In genomic region chr17:39772987-39773664, GRCh38 we compare ENCODE assay signal across 1 cellular context.
TF ChIP-seq lines count a peak whose summit lies in the region.

No MANE protein-coding gene starts in this region.

TF ChIP-seq in K562, 482 proteins besides CTCF, POLR2A, EP300 and RAD21:
- no peak for TF ChIP-seq CUX1 (CRISPR knock-in tag; IDR thresholded peaks at IDR 0.05)
- TF ChIP-seq RCOR1 (IDR thresholded peaks at IDR 0.05; ENCODE audit: borderline replicate concordance in 1 of 2, low read depth in 2 of 2, low read length in 2 of 2) = no peak
- TF ChIP-seq ARID1B (IDR thresholded peaks at IDR 0.05) = no peak
- no peak for TF ChIP-seq ZNF695 (CRISPR knock-in tag; IDR thresholded peaks at IDR 0.05)
- no peak for TF ChIP-seq ZNF12 (CRISPR knock-in tag; IDR thresholded peaks at IDR 0.05)
- TF ChIP-seq NRF1 (conservative IDR thresholded peaks at IDR 0.05 in 1 of 2, IDR thresholded peaks at IDR 0.05 in 1 of 2) = peak; percentile 25 to 47; a peak in 1 of 4 replicates
- no peak for TF ChIP-seq NR2C2 (CRISPR knock-in tag; IDR thresholded peaks at IDR 0.05)
- no peak for TF ChIP-seq NR2C2 (tag; IDR thresholded peaks at IDR 0.05)
TF ChIP-seq in K562: peak in this region for 1.
